1 cellular context compared by ENCODE assay signal in genomic region chr1:1715047-1715446, GRCh38.
TF ChIP-seq lines count a peak whose summit lies in the region.

No MANE protein-coding gene starts in this region.

TF ChIP-seq in K562, 482 proteins besides CTCF, POLR2A, EP300 and RAD21:
- TF ChIP-seq CREM (IDR thresholded peaks at IDR 0.05; ENCODE audit: low read depth) = peak; percentile 47; the same call in 1 of the 2 replicates
- 0 out of 2 replicates have a peak, but pooled peaks have one; percentile 24 for TF ChIP-seq RNF2 (IDR thresholded peaks at IDR 0.05)
- 0 out of 2 replicates have a peak, but pooled peaks have one; percentile 17 for TF ChIP-seq POLR2AphosphoS5 (IDR thresholded peaks at IDR 0.05; ENCODE audit: control insufficient read depth, insufficient read depth, low read depth, low read length)
- 0 out of 2 replicates have a peak, but pooled peaks have one; percentile 26 for TF ChIP-seq ZNF175 (CRISPR knock-in tag; IDR thresholded peaks at IDR 0.05; ENCODE audit: low read depth)
- TF ChIP-seq RCOR1 (IDR thresholded peaks at IDR 0.05; ENCODE audit: borderline replicate concordance in 1 of 2, low read depth in 2 of 2, low read length in 2 of 2) = peak in 1 of 2 experiments; percentile 56; a peak in 2 of 4 replicates
- TF ChIP-seq, protein P1, sequence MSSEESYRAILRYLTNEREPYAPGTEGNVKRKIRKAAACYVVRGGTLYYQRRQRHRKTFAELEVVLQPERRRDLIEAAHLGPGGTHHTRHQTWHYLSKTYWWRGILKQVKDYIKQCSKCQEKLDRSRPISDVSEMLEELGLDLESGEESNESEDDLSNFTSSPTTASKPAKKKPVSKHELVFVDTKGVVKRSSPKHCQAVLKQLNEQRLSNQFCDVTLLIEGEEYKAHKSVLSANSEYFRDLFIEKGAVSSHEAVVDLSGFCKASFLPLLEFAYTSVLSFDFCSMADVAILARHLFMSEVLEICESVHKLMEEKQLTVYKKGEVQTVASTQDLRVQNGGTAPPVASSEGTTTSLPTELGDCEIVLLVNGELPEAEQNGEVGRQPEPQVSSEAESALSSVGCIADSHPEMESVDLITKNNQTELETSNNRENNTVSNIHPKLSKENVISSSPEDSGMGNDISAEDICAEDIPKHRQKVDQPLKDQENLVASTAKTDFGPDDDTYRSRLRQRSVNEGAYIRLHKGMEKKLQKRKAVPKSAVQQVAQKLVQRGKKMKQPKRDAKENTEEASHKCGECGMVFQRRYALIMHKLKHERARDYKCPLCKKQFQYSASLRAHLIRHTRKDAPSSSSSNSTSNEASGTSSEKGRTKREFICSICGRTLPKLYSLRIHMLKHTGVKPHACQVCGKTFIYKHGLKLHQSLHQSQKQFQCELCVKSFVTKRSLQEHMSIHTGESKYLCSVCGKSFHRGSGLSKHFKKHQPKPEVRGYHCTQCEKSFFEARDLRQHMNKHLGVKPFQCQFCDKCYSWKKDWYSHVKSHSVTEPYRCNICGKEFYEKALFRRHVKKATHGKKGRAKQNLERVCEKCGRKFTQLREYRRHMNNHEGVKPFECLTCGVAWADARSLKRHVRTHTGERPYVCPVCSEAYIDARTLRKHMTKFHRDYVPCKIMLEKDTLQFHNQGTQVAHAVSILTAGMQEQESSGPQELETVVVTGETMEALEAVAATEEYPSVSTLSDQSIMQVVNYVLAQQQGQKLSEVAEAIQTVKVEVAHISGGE (CRISPR knock-in tag; IDR thresholded peaks at IDR 0.05) = 0 out of 6 replicates have a peak, but pooled peaks of 1 of the 3 experiments have one; percentile 26
- peak; percentile 44; the same call in 1 of the 2 replicates for TF ChIP-seq NFE2 (IDR thresholded peaks at IDR 0.05; ENCODE audit: low read depth)
- peak in 1 of 2 experiments; percentile 65; a peak in 1 of 4 replicates for TF ChIP-seq ZNF639 (CRISPR knock-in tag; conservative IDR thresholded peaks at IDR 0.05 in 1 of 2, IDR thresholded peaks at IDR 0.05 in 1 of 2)
